Comparison of ENCODE assay signal across 2 cellular contexts in the genomic region with DNA sequence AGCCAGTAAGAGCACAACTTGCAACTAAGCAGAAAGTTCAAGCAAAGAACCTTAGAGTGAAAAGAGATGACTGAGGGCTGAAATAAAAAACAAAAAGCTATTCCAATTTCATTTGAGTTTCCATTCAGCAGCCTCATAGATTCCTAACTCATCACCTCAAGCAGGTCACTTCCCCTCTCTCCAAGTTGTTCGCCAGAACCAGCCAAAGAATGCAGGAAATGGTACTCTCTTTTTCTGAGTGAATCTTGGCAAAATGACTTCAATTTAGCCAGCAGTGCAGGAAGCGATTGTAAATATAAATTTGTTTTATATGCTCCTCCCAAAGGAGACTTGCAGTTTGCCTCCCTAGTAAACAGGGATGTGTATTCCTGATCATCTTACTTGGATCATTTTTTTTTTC.
TF ChIP-seq lines count a peak whose summit lies in the region.

No MANE protein-coding gene starts in this region.

TF ChIP-seq in SK-N-SH treated with all-trans-retinoic acid at 6 μM for 48 hours, 23 proteins besides CTCF, POLR2A, EP300 and RAD21 (continued from another document):
- TF ChIP-seq TOX (CRISPR knock-in tag; IDR thresholded peaks at IDR 0.05; ENCODE audit: borderline replicate concordance) (no peak), ZC3H10 (CRISPR knock-in tag; IDR thresholded peaks at IDR 0.05) (no peak), CSDC2 (CRISPR knock-in tag; IDR thresholded peaks at IDR 0.05) (no peak), BACH2 (CRISPR knock-in tag; IDR thresholded peaks at IDR 0.05; ENCODE audit: borderline replicate concordance) (no peak)

TF ChIP-seq in SK-N-SH, 30 proteins besides CTCF, POLR2A, EP300 and RAD21 (continued from another document):
- TF ChIP-seq REST (IDR thresholded peaks at IDR 0.05; ENCODE audit: low read depth, low read length) (no peak), NFIC (IDR thresholded peaks at IDR 0.05; ENCODE audit: borderline replicate concordance) (no peak)
TF ChIP-seq in SK-N-SH: peak in this region for 0.
